In the genomic region with DNA sequence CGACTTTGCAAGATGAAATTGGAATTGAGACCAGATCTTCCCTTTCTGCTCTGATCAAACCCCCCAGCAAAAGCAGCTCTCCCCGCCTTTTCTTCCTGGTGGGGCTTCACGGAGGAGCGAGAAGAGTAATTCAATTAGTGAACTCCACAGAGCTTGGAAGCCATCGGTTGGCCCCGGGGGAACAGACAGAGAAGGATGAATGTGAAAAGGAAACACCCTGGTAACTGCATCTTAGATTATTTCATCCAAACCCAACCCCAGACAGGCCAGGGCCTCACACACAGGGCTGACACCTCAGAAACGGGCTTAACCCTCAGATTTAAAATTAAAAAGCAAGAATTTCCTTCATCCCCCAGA, we compare ENCODE assay signal across 10 cellular contexts. TPM values are rescaled to one million over a fixed set of nuclear protein-coding genes. Genes with fewer than 3 reads are reported as not detected.
DNase-seq lines count a peak whose midpoint lies in the region; ATAC-seq, FAIRE-seq and TF ChIP-seq lines count a peak whose summit lies in the region.
"Had no signal": no experiment of that assay in that cellular context is flagged by ENCODE, and none has a peak within 500 bp of the region (broad histone marks: within the 10 kb centered on the region; RNA-seq: fewer than 3 reads in every experiment).

No MANE protein-coding gene starts in this region.

- no peak overlapping the region for H3K56ac ChIP-seq in H9 (ENCODE audit: insufficient read length, low read depth, low read length)

- H3K14ac ChIP-seq in H9 (ENCODE audit: insufficient read depth, low read length): no peak overlapping the region

- H4K20me1 ChIP-seq in H9 (ENCODE audit: control insufficient read depth, insufficient read depth, insufficient read length) (no peaks in the 10 kb centered on the region), K562 (replicated peaks; ENCODE audit: control insufficient read depth, insufficient read depth, low read length) (no peaks in the 10 kb centered on the region)

- H3K79me2 ChIP-seq in H9 (ENCODE audit: insufficient read depth, low read length) (peaks cover 88% of the 10 kb centered on the region; the same call in 1 of the 2 replicates), K562 (ENCODE audit: control insufficient read depth, insufficient read depth, low read length) (no peaks in the 10 kb centered on the region)

- no peak overlapping the region for H3K18ac ChIP-seq in H9 (ENCODE audit: insufficient read length, low read depth, low read length)

- H3K36me3 ChIP-seq in K562 (ENCODE audit: control insufficient read depth, insufficient read depth, low read length): no peaks in the 10 kb centered on the region
- no peaks in the 10 kb centered on the region for H3K36me3 ChIP-seq in naive thymus-derived CD4-positive, alpha-beta T cell (ENCODE audit: control insufficient read depth in 2 of 3, insufficient read depth in 3 of 3, low read length in 3 of 3)

- H3K9me3 Mint-ChIP-seq in H9: no peaks in the 10 kb centered on the region
- H3K9me3 Mint-ChIP-seq in naive thymus-derived CD4-positive, alpha-beta T cell: no peaks in the 10 kb centered on the region
- H3K9me3 Mint-ChIP-seq in endothelial cell (ENCODE audit: unreplicated experiment): no peaks in the 10 kb centered on the region

- 29% methylated on average over 7 of the region's 7 CpGs for WGBS in A549 (ENCODE audit: missing lambda C conversion rate)
- no CpG with 5 or more reads among the region's 7 CpGs for WGBS in H9 (ENCODE audit: extremely low coverage, insufficient read length, low lambda C conversion rate)
- 16% methylated on average over 7 of the region's 7 CpGs for WGBS in K562 (ENCODE audit: insufficient coverage, low coverage, missing lambda C conversion rate)

- H3K4me2 ChIP-seq in A549 (peak overlapping the region; percentile 72), H9 (ENCODE audit: insufficient read depth, insufficient read length, low read length) (no peak overlapping the region), K562 (ENCODE audit: insufficient read depth, low read length) (peak overlapping the region; percentile 64)

- intact Hi-C loops in K562 (cut with micrococcal nuclease): loop anchor here (2.0 kb wide), 1 partner anchor 36 kb away; no protein-coding TSS in a partner anchor
- intact Hi-C loops in naive thymus-derived CD4-positive, alpha-beta T cell (cut with micrococcal nuclease): loop anchor here in 1 of 2 donors (1.0 to 2.0 kb wide), 2 partner anchors 8 to 16 kb away; no protein-coding TSS in a partner anchor

- TF ChIP-seq EP300 in A549 (IDR thresholded peaks at IDR 0.05): no peak
- TF ChIP-seq EP300 in K562 (IDR thresholded peaks at IDR 0.05; ENCODE audit: low read length): no peak

- no peak overlapping the region for H2BK20ac ChIP-seq in H9 (ENCODE audit: low read depth, low read length, poor library complexity, severe bottlenecking)

- no peak overlapping the region for H2BK120ac ChIP-seq in H9 (ENCODE audit: low read depth, low read length, poor library complexity, severe bottlenecking)

- H3K4me1 ChIP-seq in A549 (peaks cover 96% of the 10 kb centered on the region), H9 (ENCODE audit: insufficient read depth, low read length) (peaks cover 20% of the 10 kb centered on the region; the same call in 1 of the 2 replicates), K562 (replicated peaks in 1 of 2; ENCODE audit: control insufficient read depth in 2 of 2, insufficient read depth in 2 of 2, low read length in 2 of 2) (peaks cover 40 to 58% of the 10 kb centered on the region in 2 experiments)
- peaks cover 69 to 72% of the 10 kb centered on the region in 2 donors for H3K4me1 ChIP-seq in naive thymus-derived CD4-positive, alpha-beta T cell (ENCODE audit: control insufficient read depth in 2 of 2, insufficient read depth in 2 of 2, low read length in 2 of 2)

- no peak overlapping the region for H2AK5ac ChIP-seq in H9 (ENCODE audit: insufficient read length, low read length)

- H3K23ac ChIP-seq in H9 (ENCODE audit: insufficient read length, low read depth, low read length): no peak overlapping the region

- H3K27me3 ChIP-seq in H9 (ENCODE audit: insufficient read depth, low read length) (no peaks in the 10 kb centered on the region), K562 (ENCODE audit: control insufficient read depth in 2 of 2, insufficient read depth in 2 of 2, low read length in 2 of 2) (no peaks in the 10 kb centered on the region)
- H3K27me3 ChIP-seq in naive thymus-derived CD4-positive, alpha-beta T cell (ENCODE audit: control insufficient read depth in 2 of 2, insufficient read depth in 2 of 2, low read length in 2 of 2): no peaks in the 10 kb centered on the region

- no peak overlapping the region for H4K8ac ChIP-seq in H9 (replicated peaks; ENCODE audit: insufficient read length, low read depth, low read length)

- FAIRE-seq in A549 (lab: Jason Lieb, UNC) (no peak), K562 (lab: Jason Lieb, UNC) (peak; percentile 19)
- FAIRE-seq: G401.6 had no signal

- H3K9ac ChIP-seq in H9 (ENCODE audit: extremely low read depth, insufficient read length, low read length): no peak overlapping the region
- peak overlapping the region in 1 of 2 experiments; percentile 32; a peak in 1 of 4 replicates for H3K9ac ChIP-seq in K562 (ENCODE audit: insufficient read depth in 1 of 2, low read depth in 2 of 2, low read length in 2 of 2)

- no peak overlapping the region for H2BK15ac ChIP-seq in H9 (ENCODE audit: low read depth, low read length)

- H2BK12ac ChIP-seq in H9 (ENCODE audit: insufficient read length, low read depth, low read length): no peak overlapping the region

- H3K79me1 ChIP-seq in H9 (ENCODE audit: insufficient read depth, low read depth, low read length, poor library complexity, severe bottlenecking): no peaks in the 10 kb centered on the region

- ATAC-seq in A549 (no peak), K562 (no peak), HG02763 (IDR thresholded peaks at IDR 0.05; ENCODE audit: unreplicated experiment) (no peak)
- ATAC-seq in naive thymus-derived CD4-positive, alpha-beta T cell: no peak

- H3K27me3 Mint-ChIP-seq in H9 (ENCODE audit: low read depth): no peaks in the 10 kb centered on the region
- H3K27me3 Mint-ChIP-seq in naive thymus-derived CD4-positive, alpha-beta T cell: no peaks in the 10 kb centered on the region
- H3K27me3 Mint-ChIP-seq in endothelial cell (ENCODE audit: unreplicated experiment): peaks cover 10% of the 10 kb centered on the region

- 0 out of 3 replicates have a peak overlapping the region, but pooled peaks have one; percentile 27 for H3K4me3 ChIP-seq in A549
- H3K4me3 ChIP-seq in K562: no peak overlapping the region
- peak overlapping the region; percentile 30 for H3K4me3 ChIP-seq in naive thymus-derived CD4-positive, alpha-beta T cell (ENCODE audit: low read length)

- POLR2A ChIA-PET in A549 (lab: Yijun Ruan, JAX) (no interaction called here), K562 (lab: Yijun Ruan, JAX) (interaction anchor here (0.7 to 1.5 kb wide), 3 partner anchors 10 to 28 kb away, joined by 3 to 5 read pairs (median 5); no protein-coding TSS in a partner anchor)
- POLR2A ChIA-PET in naive thymus-derived CD4-positive, alpha-beta T cell (lab: Charles Lee): interaction anchor here (1.0 to 4.1 kb wide), 3 partner anchors 9 to 26 kb away, joined by 3 to 28 read pairs (median 4); no protein-coding TSS in a partner anchor

- H3K36me3 Mint-ChIP-seq in H9 (ENCODE audit: insufficient read depth in 1 of 3, low read depth in 3 of 3): peaks cover 4 to 36% (median 11%) of the 10 kb centered on the region in 3 experiments; a peak in 6 of 7 replicates
- peaks cover 0 to 18% (median 0%) of the 10 kb centered on the region in 5 donors for H3K36me3 Mint-ChIP-seq in naive thymus-derived CD4-positive, alpha-beta T cell
- peaks cover 28% of the 10 kb centered on the region for H3K36me3 Mint-ChIP-seq in endothelial cell (ENCODE audit: low read depth, unreplicated experiment)

- H3K4me1 Mint-ChIP-seq in H9: peaks cover 89 to 93% of the 10 kb centered on the region in 2 experiments
- H3K4me1 Mint-ChIP-seq in naive thymus-derived CD4-positive, alpha-beta T cell: peaks cover 74 to 98% (median 94%) of the 10 kb centered on the region in 7 donors
- peaks cover 93% of the 10 kb centered on the region for H3K4me1 Mint-ChIP-seq in endothelial cell (ENCODE audit: unreplicated experiment)

- peak overlapping the region in 2 of 3 experiments; percentile 54 to 55; a peak in 5 of 7 replicates for H3K27ac Mint-ChIP-seq in H9
- H3K27ac Mint-ChIP-seq in naive thymus-derived CD4-positive, alpha-beta T cell: peak overlapping the region in 8 of 9 donors; percentile 40 to 87 (median 79)
- no peak overlapping the region for H3K27ac Mint-ChIP-seq in endothelial cell (ENCODE audit: unreplicated experiment)

- no peak overlapping the region for H3T11ph ChIP-seq in H9 (ENCODE audit: low read length)

- no peaks in the 10 kb centered on the region for H3K23me2 ChIP-seq in H9 (ENCODE audit: insufficient read length, low read depth, low read length, poor library complexity, severe bottlenecking)

- no peaks in the 10 kb centered on the region for H3K9me1 ChIP-seq in K562 (ENCODE audit: control insufficient read depth, insufficient read depth, low read length)

- no peak overlapping the region for H4K5ac ChIP-seq in H9 (ENCODE audit: insufficient read length, low read depth, low read length)

- H3K9me3 ChIP-seq in A549 (no peaks in the 10 kb centered on the region), H9 (ENCODE audit: control insufficient read depth, low read depth, low read length) (no peaks in the 10 kb centered on the region), K562 (replicated peaks; ENCODE audit: control insufficient read depth, insufficient read depth, low read depth, low read length) (no peaks in the 10 kb centered on the region)
- no peaks in the 10 kb centered on the region for H3K9me3 ChIP-seq in naive thymus-derived CD4-positive, alpha-beta T cell (ENCODE audit: control insufficient read depth in 2 of 3, low read length in 3 of 3)

- H3K27ac ChIP-seq in A549: peak overlapping the region; percentile 94 to 99
- H3K27ac ChIP-seq in H9 (ENCODE audit: insufficient read length, low read depth, low read length): no peak overlapping the region
- peak overlapping the region; percentile 37 for H3K27ac ChIP-seq in K562 (ENCODE audit: extremely low read depth, low read depth, low read length)
- no peak overlapping the region for H3K27ac ChIP-seq in naive thymus-derived CD4-positive, alpha-beta T cell (ENCODE audit: low read depth, low read length)

- DNase-seq in A549 (ENCODE audit: low read depth in 1 of 2, low spot score in 1 of 2) (no peak), H9 (no peak), K562 (ENCODE audit: extremely low read depth in 1 of 4, low spot score in 3 of 4) (no peak), endothelial cell (ENCODE audit: low spot score) (no peak), RKO (ENCODE audit: low spot score) (no peak)
- no peak for DNase-seq in naive thymus-derived CD4-positive, alpha-beta T cell
- DNase-seq in activated CD4-positive, alpha-beta T cell treated with anti-CD3 and anti-CD28 coated beads, Interleukin-2, amount 50 U/mL, for 1 hour: no peak
- DNase-seq: NCI-H2029 had no signal

- in situ Hi-C loops in K562 (cut with MboI): no loop called here

- no peak for TF ChIP-seq RAD21 in A549 (conservative IDR thresholded peaks at IDR 0.05 in 1 of 2, IDR thresholded peaks at IDR 0.05 in 1 of 2)
- no peak for TF ChIP-seq RAD21 in K562 (CRISPR knock-in tag; conservative IDR thresholded peaks at IDR 0.05 in 1 of 2, IDR thresholded peaks at IDR 0.05 in 1 of 2)

- H2AFZ ChIP-seq in H9 (ENCODE audit: low read length): no peak overlapping the region
- peak overlapping the region; percentile 75 for H2AFZ ChIP-seq in K562 (ENCODE audit: low read depth, low read length)

- no peak overlapping the region for H3K4ac ChIP-seq in H9 (ENCODE audit: low read depth, low read length)

- no peak overlapping the region for H4K91ac ChIP-seq in H9 (ENCODE audit: insufficient read length, low read depth, low read length)

- TF ChIP-seq CTCF in A549 (IDR thresholded peaks at IDR 0.05) (no peak), H9 (conservative IDR thresholded peaks at IDR 0.05) (no peak), K562 (IDR thresholded peaks at IDR 0.05 in 2 of 3, conservative IDR thresholded peaks at IDR 0.05 in 1 of 3; ENCODE audit: insufficient read depth in 2 of 3, low read depth in 1 of 3, low read length in 3 of 3) (no peak), endothelial cell (IDR thresholded peaks at IDR 0.05; ENCODE audit: unreplicated experiment) (no peak)

- TF ChIP-seq POLR2A in A549 (IDR thresholded peaks at IDR 0.05; ENCODE audit: low read length): no peak
- no peak for TF ChIP-seq POLR2A in K562 (conservative IDR thresholded peaks at IDR 0.05)

- TSS peak; percentile 56 for BruUV-seq in K562 (replicated peaks; lab: Mats Ljungman, UMichigan)

- no peak overlapping the region for H2BK5ac ChIP-seq in H9 (ENCODE audit: insufficient read length, low read length)

- CTCF ChIA-PET in A549 (lab: Yijun Ruan, JAX) (interaction anchor here (0.5 to 2.6 kb wide), 4 partner anchors 13 to 155 kb away, joined by 3 to 11 read pairs (median 4); no protein-coding TSS in a partner anchor), K562 (lab: Yijun Ruan, JAX; ENCODE audit: low intra/inter-chr PET ratio) (no interaction called here)
- CTCF ChIA-PET in naive thymus-derived CD4-positive, alpha-beta T cell (lab: Charles Lee): no interaction called here

- H3K4me3 Mint-ChIP-seq in H9 (peak overlapping the region in 1 of 2 experiments; percentile 42; a peak in 2 of 5 replicates), endothelial cell (ENCODE audit: unreplicated experiment) (no peak overlapping the region)
- H3K4me3 Mint-ChIP-seq in naive thymus-derived CD4-positive, alpha-beta T cell: peak overlapping the region in 9 of 10 donors; percentile 24 to 82 (median 63)

RNA-seq across cellular contexts. Expression of gene SMAD7, which starts 18.3 kb away (rescaled TPM):
- polyA plus RNA-seq in A549 (2011; rRNA removed) (18.9 and 19.9 TPM in 2 replicates), A549 (2017; fragmentation: RNase III; extraction: RNeasy Plus Mini Kit Qiagen cat#74134 plus additional on column Dnase treatment) (26.9 to 29.1 TPM (median 29.0 TPM) in 3 replicates), K562 (2011; rRNA removed) (1.8 TPM in 2 replicates), K562 (2014; fragmentation: Illumina TruSeq; extraction: Trizol) (1.4 and 1.6 TPM in 2 replicates), K562 (2014; fragmentation: Nextera tagmentation; extraction: Ambion mirVana) (under 1 TPM; 0.13 to 0.23 TPM), K562 (2014; rRNA removed) (1.8 and 2.9 TPM in 2 replicates)
- polyA plus RNA-seq in A549 (2012; cell fraction: cytosol; rRNA removed): 38.2 and 48.5 TPM in 2 replicates
- polyA plus RNA-seq in A549 (2012; cell fraction: nucleus; rRNA removed): 76.0 and 84.4 TPM in 2 replicates
- 51.4 and 52.2 TPM in 2 replicates for polyA minus RNA-seq in A549 (2011; rRNA and poly(A)+ RNA removed)
- total RNA-seq in H9 (2021) (27.7 and 29.4 TPM in 2 replicates), K562 (2014; rRNA removed) (2.9 and 3.0 TPM in 2 replicates), K562 (2014; rRNA removed; fragmentation: Illumina TruSeq; extraction: Trizol) (1.1 and 1.3 TPM in 2 replicates), K562 (2015; rRNA removed; fragmentation: Illumina TruSeq; extraction: Trizol) (0.90 and 0.94 TPM in 2 replicates), K562 (2021) (2.1 and 2.5 TPM in 2 replicates), endothelial cell (ENCODE audit: unreplicated experiment) (30.1 TPM)
- 2.6 and 6.2 TPM in 2 replicates for total RNA-seq in K562 (2011; cell fraction: chromatin; rRNA removed; ENCODE audit: low replicate concordance)
- total RNA-seq in K562 (2011; cell fraction: nucleolus; rRNA removed): 3.9 and 7.0 TPM in 2 replicates
- 3.3 and 4.1 TPM in 2 replicates for total RNA-seq in K562 (2011; cell fraction: nucleoplasm; rRNA removed)
- polyA plus RNA-seq in K562 (2011; cell fraction: cytosol; rRNA removed): 3.3 and 3.7 TPM in 2 replicates
- polyA plus RNA-seq in K562 (2011; cell fraction: nucleus; rRNA removed): 4.6 and 5.7 TPM in 2 replicates
- polyA plus RNA-seq in K562 (2012): 1.7 and 4.1 TPM in 2 replicates
- 3.4 and 3.7 TPM in 2 replicates for polyA minus RNA-seq in K562 (2011; rRNA and poly(A)+ RNA removed)
- polyA minus RNA-seq in K562 (2011; cell fraction: cytosol; rRNA and poly(A)+ RNA removed): 2.0 and 4.6 TPM in 2 replicates
- 3.8 and 4.7 TPM in 2 replicates for polyA minus RNA-seq in K562 (2011; cell fraction: nucleus; rRNA and poly(A)+ RNA removed)
- 10 to 100 TPM; 21.2 to 79.4 (median 30.1) TPM for total RNA-seq in naive thymus-derived CD4-positive, alpha-beta T cell
- 1 to 10 TPM; 5.3 to 6.5 TPM for polyA plus RNA-seq in naive thymus-derived CD4-positive, alpha-beta T cell

Comparison
In these comparisons a context has a peak if more than half of its experiments do, and no peak if none do; other contexts are left out.
1. H3K27ac ChIP-seq: peak in A549 (2 of 2) and K562 (single experiment); none in H9 (single experiment) and naive thymus-derived CD4-positive, alpha-beta T cell (single experiment).